8 cellular contexts compared by ENCODE assay signal in the genomic region with DNA sequence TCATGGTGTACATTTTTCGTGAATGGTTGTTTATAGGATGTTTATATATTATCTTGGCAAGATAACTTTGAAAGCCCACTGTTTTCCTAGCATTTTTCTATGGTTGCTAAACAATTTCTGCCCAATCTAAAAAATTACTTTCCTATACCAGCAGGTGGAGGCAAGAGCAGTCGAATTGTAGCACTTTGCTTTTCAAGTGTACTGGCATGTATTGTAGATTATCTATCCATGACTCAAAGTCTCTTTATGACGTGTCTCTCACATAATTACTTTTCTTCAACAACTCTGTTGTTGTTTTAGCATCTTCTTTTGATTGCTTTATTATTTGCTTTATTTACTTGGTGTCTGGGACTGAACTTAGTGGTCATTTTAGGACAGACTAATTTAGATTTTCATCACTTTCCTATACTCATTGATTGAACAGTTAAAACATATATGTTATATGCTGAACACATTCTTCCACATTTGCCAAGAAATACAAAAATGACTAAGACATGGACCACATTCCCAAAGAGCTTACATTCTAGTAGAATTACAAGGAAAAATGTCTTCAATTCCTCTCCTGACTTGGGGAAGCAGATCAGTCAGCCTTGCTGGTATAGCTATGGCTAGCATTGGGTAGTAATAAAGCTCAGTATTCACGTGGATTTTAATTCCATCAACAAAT. TPM values are rescaled to one million over a fixed set of nuclear protein-coding genes. Genes with fewer than 3 reads are reported as not detected.
DNase-seq lines count a peak whose midpoint lies in the region; ATAC-seq, FAIRE-seq and TF ChIP-seq lines count a peak whose summit lies in the region.

No MANE protein-coding gene starts in this region.

- H3K27ac ChIP-seq in esophagus muscularis mucosa (replicated peaks in 1 of 4): no peak overlapping the region
- H3K27ac ChIP-seq in psoas muscle: no peak overlapping the region

- H3K4me1 ChIP-seq in esophagus muscularis mucosa (no peaks in the 10 kb centered on the region), psoas muscle (no peaks in the 10 kb centered on the region)

- no peaks in the 10 kb centered on the region for H3K9me3 Mint-ChIP-seq in activated T-cell treated with anti-CD3 and anti-CD28 coated beads, Interleukin-2, amount 50 U/mL, for 72 hours
- no peaks in the 10 kb centered on the region for H3K9me3 Mint-ChIP-seq in T-helper 2 cell treated with Interferon-gamma antibody and Interleukin-4, amounts not matched to agents 5 μg/mL and 100 μg/mL, for 36 hours

- DNase-seq in activated T-cell treated with anti-CD3 and anti-CD28 coated beads, Interleukin-2, amount 50 U/mL, for 72 hours: peak; percentile 23 to 31
- no peak for DNase-seq in activated T-cell treated with anti-CD3 and anti-CD28 coated beads, Interleukin-2, amount 50 U/mL, for 1 hour
- peak; percentile 69 for DNase-seq in HTR-8/SVneo (ENCODE audit: insufficient read length, low spot score)
- peak; percentile 12 for DNase-seq in T-helper 2 cell treated with Interferon-gamma antibody and Interleukin-4, amounts not matched to agents 5 μg/mL and 100 μg/mL, for 36 hours (ENCODE audit: low spot score)
- DNase-seq in esophagus muscularis mucosa (ENCODE audit: extremely low spot score): no peak
- DNase-seq in psoas muscle: no peak
- no peak for DNase-seq in effector CD4-positive, alpha-beta T cell

- no peaks in the 10 kb centered on the region for H3K27me3 Mint-ChIP-seq in activated T-cell treated with anti-CD3 and anti-CD28 coated beads, Interleukin-2, amount 50 U/mL, for 72 hours (ENCODE audit: low read depth)
- H3K27me3 Mint-ChIP-seq in T-helper 2 cell treated with Interferon-gamma antibody and Interleukin-4, amounts not matched to agents 5 μg/mL and 100 μg/mL, for 36 hours (ENCODE audit: low read depth): no peaks in the 10 kb centered on the region

- H3K4me3 ChIP-seq in esophagus muscularis mucosa (no peak overlapping the region), psoas muscle (no peak overlapping the region)

- H3K4me1 Mint-ChIP-seq in activated T-cell treated with anti-CD3 and anti-CD28 coated beads, Interleukin-2, amount 50 U/mL, for 72 hours (ENCODE audit: low read depth): peaks cover 17% of the 10 kb centered on the region
- H3K4me1 Mint-ChIP-seq in T-helper 2 cell treated with Interferon-gamma antibody and Interleukin-4, amounts not matched to agents 5 μg/mL and 100 μg/mL, for 36 hours (ENCODE audit: low read depth): peaks cover 8% of the 10 kb centered on the region

- no peak for TF ChIP-seq EP300 in esophagus muscularis mucosa (IDR thresholded peaks at IDR 0.05)

- peak; percentile 13 for FAIRE-seq in HTR-8/SVneo (lab: Jason Lieb, UNC)

- no peak for TF ChIP-seq POLR2A in esophagus muscularis mucosa (IDR thresholded peaks at IDR 0.05; ENCODE audit: low read depth)

- peak; percentile 98 for ATAC-seq in activated T-cell treated with anti-CD3 and anti-CD28 coated beads, Interleukin-2, amount 50 U/mL, for 72 hours (replicated peaks in 1 of 2)
- ATAC-seq in GM21526 (IDR thresholded peaks at IDR 0.05; ENCODE audit: low FRiP score, unreplicated experiment): peak; percentile 87
- peak in 2 of 4 donors; percentile 53 to 72 for ATAC-seq in psoas muscle

- WGBS in esophagus muscularis mucosa: 22% methylated on average over 4 of the region's 4 CpGs
- 48 to 51% (median 48%) methylated on average over 4 of the region's 4 CpGs for WGBS in psoas muscle, 3 donors

- intact Hi-C loops in esophagus muscularis mucosa (cut with DNase I) (no loop called here), psoas muscle (cut with DNase I) (no loop called here)

- no peaks in the 10 kb centered on the region for H3K36me3 Mint-ChIP-seq in activated T-cell treated with anti-CD3 and anti-CD28 coated beads, Interleukin-2, amount 50 U/mL, for 72 hours (ENCODE audit: insufficient read depth in 2 of 2)
- H3K36me3 Mint-ChIP-seq in T-helper 2 cell treated with Interferon-gamma antibody and Interleukin-4, amounts not matched to agents 5 μg/mL and 100 μg/mL, for 36 hours (ENCODE audit: low read depth): no peaks in the 10 kb centered on the region

- peak overlapping the region; percentile 13 for H3K27ac Mint-ChIP-seq in activated T-cell treated with anti-CD3 and anti-CD28 coated beads, Interleukin-2, amount 50 U/mL, for 72 hours
- no peak overlapping the region for H3K27ac Mint-ChIP-seq in T-helper 2 cell treated with Interferon-gamma antibody and Interleukin-4, amounts not matched to agents 5 μg/mL and 100 μg/mL, for 36 hours

- H3K36me3 ChIP-seq in esophagus muscularis mucosa: no peaks in the 10 kb centered on the region
- no peaks in the 10 kb centered on the region for H3K36me3 ChIP-seq in psoas muscle (ENCODE audit: insufficient read depth in 1 of 2, low read depth in 1 of 2)

- no peak overlapping the region for H3K4me3 Mint-ChIP-seq in activated T-cell treated with anti-CD3 and anti-CD28 coated beads, Interleukin-2, amount 50 U/mL, for 72 hours
- H3K4me3 Mint-ChIP-seq in T-helper 2 cell treated with Interferon-gamma antibody and Interleukin-4, amounts not matched to agents 5 μg/mL and 100 μg/mL, for 36 hours: no peak overlapping the region

- no peaks in the 10 kb centered on the region for H3K9me3 ChIP-seq in esophagus muscularis mucosa
- H3K9me3 ChIP-seq in psoas muscle: no peaks in the 10 kb centered on the region

- TF ChIP-seq CTCF in esophagus muscularis mucosa (IDR thresholded peaks at IDR 0.05): peak; percentile 36 to 53 (median 43)
- TF ChIP-seq CTCF in psoas muscle (IDR thresholded peaks at IDR 0.05): peak; percentile 52

- H3K27me3 ChIP-seq in esophagus muscularis mucosa (no peaks in the 10 kb centered on the region), psoas muscle (ENCODE audit: insufficient read depth in 3 of 3, low read length in 2 of 3) (no peaks in the 10 kb centered on the region)

RNA-seq across cellular contexts. Expression of a gene that starts 20.7 kb away (rescaled TPM):
- total RNA-seq in activated T-cell treated with anti-CD3 and anti-CD28 coated beads, Interleukin-2, amount 50 U/mL, for 72 hours: 10 to 100 TPM in 1 of 2 donors, 1 to 10 TPM in 1; 7.3 to 17.0 TPM
- total RNA-seq in esophagus muscularis mucosa: 10 to 100 TPM in 1 of 4 donors, 1 to 10 TPM in 3; 8.7 to 11.9 (median 9.1) TPM
- total RNA-seq in psoas muscle: 10 to 100 TPM; 31.4 to 69.9 (median 45.1) TPM
- 10 to 100 TPM in 2 of 3 donors, 1 to 10 TPM in 1; 9.8 to 22.9 (median 11.4) TPM for polyA plus RNA-seq in psoas muscle

RNA-seq across cellular contexts. Expression of a gene that starts 20.8 kb away (rescaled TPM):
- 10 to 100 TPM; 28.9 to 34.6 TPM for total RNA-seq in activated T-cell treated with anti-CD3 and anti-CD28 coated beads, Interleukin-2, amount 50 U/mL, for 72 hours
- 10 to 100 TPM; 11.4 to 16.5 (median 14.4) TPM for total RNA-seq in esophagus muscularis mucosa
- 1 to 10 TPM; 3.6 to 7.6 (median 4.1) TPM for total RNA-seq in psoas muscle
- polyA plus RNA-seq in psoas muscle: 1 to 10 TPM in 2 of 3 donors, under 1 TPM in 1; 0.91 to 4.0 (median 1.9) TPM

Comparison
In these comparisons a context has a peak if more than half of its experiments do, and no peak if none do; other contexts are left out.
1. DNase-seq: peak in activated T-cell treated with anti-CD3 and anti-CD28 coated beads, Interleukin-2, amount 50 U/mL, for 72 hours (2 of 2), HTR-8/SVneo (single experiment) and T-helper 2 cell treated with Interferon-gamma antibody and Interleukin-4, amounts not matched to agents 5 μg/mL and 100 μg/mL, for 36 hours (single experiment); none in activated T-cell treated with anti-CD3 and anti-CD28 coated beads, Interleukin-2, amount 50 U/mL, for 1 hour (single experiment), esophagus muscularis mucosa (single experiment), psoas muscle (0 of 2) and effector CD4-positive, alpha-beta T cell (single experiment).